Comparison of ENCODE assay signal across 8 cellular contexts in the genomic region with DNA sequence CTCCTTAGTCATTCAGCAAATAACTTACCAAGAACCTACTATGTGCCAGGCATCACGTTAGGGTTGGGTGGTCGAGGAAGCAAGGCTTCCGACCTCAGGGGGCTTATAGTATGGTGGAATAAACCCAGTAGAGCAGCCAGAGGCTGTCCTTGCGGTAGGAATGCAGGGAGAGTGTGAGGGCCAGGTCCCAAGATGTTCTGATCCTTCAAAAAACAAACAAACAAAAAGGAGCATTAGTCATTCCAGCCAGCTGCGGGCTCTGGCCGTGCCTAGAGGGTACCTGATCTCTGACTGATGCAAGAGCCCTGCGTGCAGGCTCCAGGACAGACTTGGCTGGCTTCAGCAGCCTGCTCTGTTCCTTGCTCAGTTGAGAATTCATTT. TPM values are rescaled to one million over a fixed set of nuclear protein-coding genes. Genes with fewer than 3 reads are reported as not detected.
DNase-seq lines count a peak whose midpoint lies in the region; ATAC-seq, FAIRE-seq and TF ChIP-seq lines count a peak whose summit lies in the region.
"Had no signal": no experiment of that assay in that cellular context is flagged by ENCODE, and none has a peak within 500 bp of the region (broad histone marks: within the 10 kb centered on the region; RNA-seq: fewer than 3 reads in every experiment).

No MANE protein-coding gene starts in this region.

- TF ChIP-seq CTCF in RWPE2 (IDR thresholded peaks at IDR 0.05; ENCODE audit: poor library complexity, severe bottlenecking): no peak
- peak in 2 of 3 experiments; percentile 8 to 24 for TF ChIP-seq CTCF in esophagus muscularis mucosa (IDR thresholded peaks at IDR 0.05)

- 48% methylated on average over 6 of the region's 7 CpGs for WGBS in esophagus muscularis mucosa

- TF ChIP-seq EP300 in esophagus muscularis mucosa (IDR thresholded peaks at IDR 0.05): no peak

- intact Hi-C loops in esophagus muscularis mucosa (cut with DNase I): no loop called here

- 0 out of 2 replicates have a peak, but pooled peaks cover 6% of the 10 kb centered on the region for H3K36me3 ChIP-seq in RWPE2 (ENCODE audit: low read depth)
- peaks cover 24 to 86% (median 40%) of the 10 kb centered on the region in 4 donors for H3K36me3 ChIP-seq in esophagus muscularis mucosa
- peaks cover 31 to 35% (median 34%) of the 10 kb centered on the region in 3 donors for H3K36me3 ChIP-seq in skeletal muscle tissue (ENCODE audit: control insufficient read depth in 3 of 3, insufficient read depth in 3 of 3, low read length in 3 of 3)

- ATAC-seq in RWPE2 (ENCODE audit: low read depth) (peak; percentile 90), GM21786 (IDR thresholded peaks at IDR 0.05; ENCODE audit: unreplicated experiment) (no peak)

- peak; percentile 61 for FAIRE-seq in H54 (lab: Jason Lieb, UNC)

- H3K9me3 ChIP-seq in RWPE2 (ENCODE audit: severe bottlenecking): no peaks in the 10 kb centered on the region
- no peaks in the 10 kb centered on the region for H3K9me3 ChIP-seq in esophagus muscularis mucosa
- no peaks in the 10 kb centered on the region for H3K9me3 ChIP-seq in skeletal muscle tissue (ENCODE audit: control insufficient read depth in 3 of 3, low read length in 3 of 3)

- H3K4me3 ChIP-seq in RWPE2 (ENCODE audit: severe bottlenecking) (no peak overlapping the region), esophagus muscularis mucosa (no peak overlapping the region), skeletal muscle tissue (ENCODE audit: low read length in 3 of 3) (no peak overlapping the region)

- H3K27ac ChIP-seq in RWPE2 (ENCODE audit: poor library complexity, severe bottlenecking) (peak overlapping the region; percentile 78), esophagus muscularis mucosa (replicated peaks in 1 of 4) (peak overlapping the region in 3 of 4 donors; percentile 6 to 57 (median 47)), skeletal muscle tissue (ENCODE audit: low read depth, low read length) (peak overlapping the region; percentile 46)

- peaks cover 28% of the 10 kb centered on the region for H3K4me1 ChIP-seq in RWPE2 (ENCODE audit: insufficient read depth, poor library complexity, severe bottlenecking)
- peaks cover 6 to 35% (median 21%) of the 10 kb centered on the region in 4 donors for H3K4me1 ChIP-seq in esophagus muscularis mucosa
- peaks cover 7 to 16% (median 10%) of the 10 kb centered on the region in 3 donors for H3K4me1 ChIP-seq in skeletal muscle tissue (ENCODE audit: control insufficient read depth in 3 of 3, insufficient read depth in 3 of 3, low read length in 3 of 3)

- H3K27me3 ChIP-seq in RWPE2 (ENCODE audit: insufficient read depth, poor library complexity, severe bottlenecking): no peaks in the 10 kb centered on the region
- no peaks in the 10 kb centered on the region for H3K27me3 ChIP-seq in esophagus muscularis mucosa
- H3K27me3 ChIP-seq in skeletal muscle tissue (ENCODE audit: control insufficient read depth in 3 of 3, insufficient read depth in 3 of 3, low read length in 3 of 3): no peaks in the 10 kb centered on the region

- peak overlapping the region in 1 of 3 donors; percentile 54 for H3K9ac ChIP-seq in skeletal muscle tissue (ENCODE audit: low read depth in 1 of 3, low read length in 3 of 3)

- no peak for TF ChIP-seq POLR2A in H54 (IDR thresholded peaks at IDR 0.05; ENCODE audit: low read depth, low read length)
- no peak for TF ChIP-seq POLR2A in esophagus muscularis mucosa (IDR thresholded peaks at IDR 0.05; ENCODE audit: low read depth)

- DNase-seq in H54 (ENCODE audit: insufficient read length, low spot score): peak; percentile 90
- DNase-seq in RWPE2 (ENCODE audit: low spot score): peak; percentile 84
- no peak for DNase-seq in esophagus muscularis mucosa (ENCODE audit: extremely low spot score)
- DNase-seq in NOMO-1 treated with DMSO at 0.1 percent for 48 hours (lab: John Stamatoyannopoulos, UW; ENCODE audit: unreplicated experiment): no peak
- no peak for DNase-seq in RKO (ENCODE audit: low spot score)
- DNase-seq: Right ventricle myocardium superior had no signal

RNA-seq across cellular contexts. Expression of gene CYB5D2, which starts 18.2 kb away (rescaled TPM):
- total RNA-seq in esophagus muscularis mucosa: 10 to 100 TPM; 15.6 to 39.5 (median 24.4) TPM
- 11.0 TPM for total RNA-seq in skeletal muscle tissue

RNA-seq across cellular contexts. Expression of gene ZZEF1, which starts 18.3 kb away (rescaled TPM):
- total RNA-seq in esophagus muscularis mucosa: 100 to 1,000 TPM in 1 of 4 donors, 10 to 100 TPM in 3; 57.8 to 100 (median 80.9) TPM
- total RNA-seq in skeletal muscle tissue: 30.3 TPM

Comparison
In these comparisons a context has a peak if more than half of its experiments do, and no peak if none do; other contexts are left out.
1. DNase-seq: peak in H54 (single experiment) and RWPE2 (single experiment); none in esophagus muscularis mucosa (single experiment), NOMO-1 treated with DMSO at 0.1 percent for 48 hours (single experiment) and RKO (single experiment).
2. Peak in every context shown above with its lines, with median percentiles within 50 percentile points of each other: H3K27ac ChIP-seq.